ENCODE assay signal across 1 cellular context in the genomic region with DNA sequence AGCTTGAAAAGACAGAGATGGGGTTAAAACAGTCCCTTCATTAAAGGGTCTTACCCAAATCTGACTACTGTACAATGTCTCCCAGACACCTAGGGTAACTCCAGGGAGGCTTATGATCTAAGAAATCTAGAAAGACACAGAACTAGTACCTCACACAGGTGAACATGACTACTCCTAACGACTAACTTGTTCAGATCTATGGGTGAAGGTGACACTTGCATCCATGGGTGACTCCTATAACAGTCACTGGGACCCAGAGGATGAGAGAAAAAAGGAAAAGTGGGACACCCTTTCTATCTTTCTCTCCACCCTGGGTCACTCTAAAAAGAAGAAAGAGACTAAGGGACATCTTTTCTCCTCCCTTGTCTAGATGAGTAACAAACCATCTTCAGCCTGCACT.
TF ChIP-seq lines count a peak whose summit lies in the region.

No MANE protein-coding gene starts in this region.

TF ChIP-seq in HEK293, 187 proteins besides CTCF, POLR2A, EP300 and RAD21 (continued from another document):
- TF ChIP-seq, protein P1, sequence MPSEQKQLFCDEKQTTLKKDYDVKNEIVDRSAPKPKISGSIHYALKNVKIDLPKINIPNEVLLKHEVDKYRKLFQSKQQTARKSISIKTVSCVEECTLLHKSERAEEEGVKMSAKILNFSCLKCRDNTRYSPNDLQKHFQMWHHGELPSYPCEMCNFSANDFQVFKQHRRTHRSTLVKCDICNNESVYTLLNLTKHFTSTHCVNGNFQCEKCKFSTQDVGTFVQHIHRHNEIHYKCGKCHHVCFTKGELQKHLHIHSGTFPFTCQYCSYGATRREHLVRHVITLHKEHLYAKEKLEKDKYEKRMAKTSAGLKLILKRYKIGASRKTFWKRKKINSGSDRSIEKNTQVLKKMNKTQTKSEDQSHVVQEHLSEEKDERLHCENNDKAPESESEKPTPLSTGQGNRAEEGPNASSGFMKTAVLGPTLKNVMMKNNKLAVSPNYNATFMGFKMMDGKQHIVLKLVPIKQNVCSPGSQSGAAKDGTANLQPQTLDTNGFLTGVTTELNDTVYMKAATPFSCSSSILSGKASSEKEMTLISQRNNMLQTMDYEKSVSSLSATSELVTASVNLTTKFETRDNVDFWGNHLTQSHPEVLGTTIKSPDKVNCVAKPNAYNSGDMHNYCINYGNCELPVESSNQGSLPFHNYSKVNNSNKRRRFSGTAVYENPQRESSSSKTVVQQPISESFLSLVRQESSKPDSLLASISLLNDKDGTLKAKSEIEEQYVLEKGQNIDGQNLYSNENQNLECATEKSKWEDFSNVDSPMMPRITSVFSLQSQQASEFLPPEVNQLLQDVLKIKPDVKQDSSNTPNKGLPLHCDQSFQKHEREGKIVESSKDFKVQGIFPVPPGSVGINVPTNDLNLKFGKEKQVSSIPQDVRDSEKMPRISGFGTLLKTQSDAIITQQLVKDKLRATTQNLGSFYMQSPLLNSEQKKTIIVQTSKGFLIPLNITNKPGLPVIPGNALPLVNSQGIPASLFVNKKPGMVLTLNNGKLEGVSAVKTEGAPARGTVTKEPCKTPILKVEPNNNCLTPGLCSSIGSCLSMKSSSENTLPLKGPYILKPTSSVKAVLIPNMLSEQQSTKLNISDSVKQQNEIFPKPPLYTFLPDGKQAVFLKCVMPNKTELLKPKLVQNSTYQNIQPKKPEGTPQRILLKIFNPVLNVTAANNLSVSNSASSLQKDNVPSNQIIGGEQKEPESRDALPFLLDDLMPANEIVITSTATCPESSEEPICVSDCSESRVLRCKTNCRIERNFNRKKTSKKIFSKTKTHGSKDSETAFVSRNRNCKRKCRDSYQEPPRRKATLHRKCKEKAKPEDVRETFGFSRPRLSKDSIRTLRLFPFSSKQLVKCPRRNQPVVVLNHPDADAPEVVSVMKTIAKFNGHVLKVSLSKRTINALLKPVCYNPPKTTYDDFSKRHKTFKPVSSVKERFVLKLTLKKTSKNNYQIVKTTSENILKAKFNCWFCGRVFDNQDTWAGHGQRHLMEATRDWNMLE (tag by site-specific recombination; conservative IDR thresholded peaks at IDR 0.05; ENCODE audit: low read depth), result 0 out of 2 replicates have a peak, but pooled peaks have one; percentile 18
- 0 out of 2 replicates have a peak, but pooled peaks have one; percentile 15 for TF ChIP-seq ZNF626 (tag by site-specific recombination; IDR thresholded peaks at IDR 0.05)
- TF ChIP-seq ZNF555 (tag by site-specific recombination; conservative IDR thresholded peaks at IDR 0.05), result no peak
- peak; percentile 98; the same call in 1 of the 2 replicates for TF ChIP-seq TRIM28 (IDR thresholded peaks at IDR 0.05; ENCODE audit: borderline replicate concordance, low read length)
- TF ChIP-seq ZNF549 (tag by site-specific recombination; IDR thresholded peaks at IDR 0.05), result 0 out of 2 replicates have a peak, but pooled peaks have one; percentile 7
- TF ChIP-seq ZNF133 (tag by site-specific recombination; IDR thresholded peaks at IDR 0.05), result no peak
- peak; percentile 97 for TF ChIP-seq SETDB1 (IDR thresholded peaks at IDR 0.05; ENCODE audit: insufficient read length, low read length)
- TF ChIP-seq, protein P2, sequence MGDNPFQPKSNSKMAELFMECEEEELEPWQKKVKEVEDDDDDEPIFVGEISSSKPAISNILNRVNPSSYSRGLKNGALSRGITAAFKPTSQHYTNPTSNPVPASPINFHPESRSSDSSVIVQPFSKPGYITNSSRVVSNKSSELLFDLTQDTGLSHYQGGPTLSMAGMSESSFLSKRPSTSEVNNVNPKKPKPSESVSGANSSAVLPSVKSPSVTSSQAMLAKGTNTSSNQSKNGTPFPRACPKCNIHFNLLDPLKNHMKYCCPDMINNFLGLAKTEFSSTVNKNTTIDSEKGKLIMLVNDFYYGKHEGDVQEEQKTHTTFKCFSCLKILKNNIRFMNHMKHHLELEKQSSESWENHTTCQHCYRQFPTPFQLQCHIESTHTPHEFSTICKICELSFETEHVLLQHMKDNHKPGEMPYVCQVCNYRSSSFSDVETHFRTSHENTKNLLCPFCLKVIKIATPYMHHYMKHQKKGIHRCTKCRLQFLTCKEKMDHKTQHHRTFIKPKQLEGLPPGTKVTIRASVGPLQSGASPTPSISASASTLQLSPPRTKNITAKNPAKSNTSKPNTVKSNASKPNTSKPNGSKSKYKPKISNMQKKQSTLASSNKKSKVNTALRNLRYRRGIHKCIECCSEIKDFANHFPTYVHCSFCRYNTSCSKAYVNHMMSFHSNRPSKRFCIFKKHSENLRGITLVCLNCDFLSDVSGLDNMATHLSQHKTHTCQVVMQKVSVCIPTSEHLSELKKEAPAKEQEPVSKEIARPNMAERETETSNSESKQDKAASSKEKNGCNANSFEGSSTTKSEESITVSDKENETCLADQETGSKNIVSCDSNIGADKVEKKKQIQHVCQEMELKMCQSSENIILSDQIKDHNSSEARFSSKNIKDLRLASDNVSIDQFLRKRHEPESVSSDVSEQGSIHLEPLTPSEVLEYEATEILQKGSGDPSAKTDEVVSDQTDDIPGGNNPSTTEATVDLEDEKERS (tag by site-specific recombination; IDR thresholded peaks at IDR 0.05), result 0 out of 2 replicates have a peak, but pooled peaks have one; percentile 37
